ENCODE assay signal across 19 cellular contexts in genomic region chr1:154829062-154829461, GRCh38.
"Had no signal": no experiment of that assay in that cellular context is flagged by ENCODE, and none has a peak within 500 bp of the region (broad histone marks: within the 10 kb centered on the region; RNA-seq: fewer than 3 reads in every experiment).

No MANE protein-coding gene starts in this region.

- H3K4me2 ChIP-seq: KMS-11, SK-N-SH had no signal

- H3K9me2 ChIP-seq: SK-N-SH had no signal

- H3K27ac ChIP-seq: HL-60, KMS-11 had no signal

- H3K9me3 ChIP-seq: SK-N-SH had no signal

- H3K4me3 ChIP-seq: K562 had no signal

- ATAC-seq: K562, T-cell had no signal

- H3K9ac ChIP-seq: KMS-11, SK-N-SH had no signal

- DNase-seq: Kasumi-1, MM.1S, NCI-H1092 treated with DMSO at 0.1 percent for 48 hours, NCI-H1436, NCI-H187, NCI-H2029, NCI-H2081 treated with DMSO at 0.1 percent for 48 hours, NCI-H2171 treated with DMSO at 0.1 percent for 48 hours, NCI-H524, NCI-H69, NCI-H774, RPMI8226, SHP77, SK-N-SH, SW 1271, T-cell had no signal
